ENCODE assay signal across 1 cellular context in genomic region chr6:88963139-88964090, GRCh38.
TF ChIP-seq lines count a peak whose summit lies in the region.

TSS of gene RNGTT (minus strand) at chr6:88963618. CDS start at chr6:88963409, 209 bp downstream.

TF ChIP-seq in HepG2, 621 proteins besides CTCF, POLR2A, EP300 and RAD21 (continued from another document and continues in another):
- peak; percentile 89 for TF ChIP-seq KAT7 (CRISPR knock-in tag; IDR thresholded peaks at IDR 0.05; ENCODE audit: borderline replicate concordance)
- 0 out of 2 replicates have a peak, but pooled peaks have one; percentile 79 for TF ChIP-seq ZNF839 (CRISPR knock-in tag; IDR thresholded peaks at IDR 0.05; ENCODE audit: borderline replicate concordance)
- TF ChIP-seq, protein P1, sequence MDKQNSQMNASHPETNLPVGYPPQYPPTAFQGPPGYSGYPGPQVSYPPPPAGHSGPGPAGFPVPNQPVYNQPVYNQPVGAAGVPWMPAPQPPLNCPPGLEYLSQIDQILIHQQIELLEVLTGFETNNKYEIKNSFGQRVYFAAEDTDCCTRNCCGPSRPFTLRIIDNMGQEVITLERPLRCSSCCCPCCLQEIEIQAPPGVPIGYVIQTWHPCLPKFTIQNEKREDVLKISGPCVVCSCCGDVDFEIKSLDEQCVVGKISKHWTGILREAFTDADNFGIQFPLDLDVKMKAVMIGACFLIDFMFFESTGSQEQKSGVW (CRISPR knock-in tag; IDR thresholded peaks at IDR 0.05; ENCODE audit: borderline replicate concordance) = no peak
- TF ChIP-seq WIZ (CRISPR knock-in tag; IDR thresholded peaks at IDR 0.05) = 0 out of 2 replicates have a peak, but pooled peaks have one; percentile 42
- no peak for TF ChIP-seq PTBP1 (IDR thresholded peaks at IDR 0.05; ENCODE audit: low read depth, low read length, poor library complexity, severe bottlenecking)
- no peak for TF ChIP-seq ZNF282 (IDR thresholded peaks at IDR 0.05; ENCODE audit: partially characterized antibody)
- TF ChIP-seq PCBP1 (IDR thresholded peaks at IDR 0.05; ENCODE audit: borderline replicate concordance, low read depth, low read length) = no peak
- no peak for TF ChIP-seq CC2D1A (CRISPR knock-in tag; IDR thresholded peaks at IDR 0.05)
- no peak for TF ChIP-seq AGO1 (IDR thresholded peaks at IDR 0.05; ENCODE audit: low read depth, low read length, poor library complexity, severe bottlenecking)
- TF ChIP-seq, protein P2, sequence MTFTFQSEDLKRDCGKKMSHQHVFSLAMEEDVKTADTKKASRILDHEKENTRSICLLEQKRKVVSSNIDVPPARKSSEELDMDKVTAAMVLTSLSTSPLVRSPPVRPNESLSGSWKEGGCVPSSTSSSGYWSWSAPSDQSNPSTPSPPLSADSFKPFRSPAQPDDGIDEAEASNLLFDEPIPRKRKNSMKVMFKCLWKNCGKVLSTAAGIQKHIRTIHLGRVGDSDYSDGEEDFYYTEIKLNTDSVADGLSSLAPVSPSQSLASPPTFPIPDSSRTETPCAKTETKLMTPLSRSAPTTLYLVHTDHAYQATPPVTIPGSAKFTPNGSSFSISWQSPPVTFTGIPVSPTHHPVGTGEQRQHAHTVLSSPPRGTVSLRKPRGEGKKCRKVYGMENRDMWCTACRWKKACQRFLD (CRISPR knock-in tag; IDR thresholded peaks at IDR 0.05; ENCODE audit: borderline replicate concordance) = no peak
- TF ChIP-seq IRF2 (CRISPR knock-in tag; IDR thresholded peaks at IDR 0.05) = peak; percentile 76
- no peak for TF ChIP-seq MLLT10 (CRISPR knock-in tag; IDR thresholded peaks at IDR 0.05)
- no peak for TF ChIP-seq ATF1 (CRISPR knock-in tag; IDR thresholded peaks at IDR 0.05)
- TF ChIP-seq PAWR (CRISPR knock-in tag; IDR thresholded peaks at IDR 0.05; ENCODE audit: borderline replicate concordance) = no peak
- TF ChIP-seq, protein P3, sequence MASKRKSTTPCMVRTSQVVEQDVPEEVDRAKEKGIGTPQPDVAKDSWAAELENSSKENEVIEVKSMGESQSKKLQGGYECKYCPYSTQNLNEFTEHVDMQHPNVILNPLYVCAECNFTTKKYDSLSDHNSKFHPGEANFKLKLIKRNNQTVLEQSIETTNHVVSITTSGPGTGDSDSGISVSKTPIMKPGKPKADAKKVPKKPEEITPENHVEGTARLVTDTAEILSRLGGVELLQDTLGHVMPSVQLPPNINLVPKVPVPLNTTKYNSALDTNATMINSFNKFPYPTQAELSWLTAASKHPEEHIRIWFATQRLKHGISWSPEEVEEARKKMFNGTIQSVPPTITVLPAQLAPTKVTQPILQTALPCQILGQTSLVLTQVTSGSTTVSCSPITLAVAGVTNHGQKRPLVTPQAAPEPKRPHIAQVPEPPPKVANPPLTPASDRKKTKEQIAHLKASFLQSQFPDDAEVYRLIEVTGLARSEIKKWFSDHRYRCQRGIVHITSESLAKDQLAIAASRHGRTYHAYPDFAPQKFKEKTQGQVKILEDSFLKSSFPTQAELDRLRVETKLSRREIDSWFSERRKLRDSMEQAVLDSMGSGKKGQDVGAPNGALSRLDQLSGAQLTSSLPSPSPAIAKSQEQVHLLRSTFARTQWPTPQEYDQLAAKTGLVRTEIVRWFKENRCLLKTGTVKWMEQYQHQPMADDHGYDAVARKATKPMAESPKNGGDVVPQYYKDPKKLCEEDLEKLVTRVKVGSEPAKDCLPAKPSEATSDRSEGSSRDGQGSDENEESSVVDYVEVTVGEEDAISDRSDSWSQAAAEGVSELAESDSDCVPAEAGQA (IDR thresholded peaks at IDR 0.05; ENCODE audit: low read depth) = no peak
- TF ChIP-seq, protein P3 (CRISPR knock-in tag; IDR thresholded peaks at IDR 0.05; ENCODE audit: borderline replicate concordance) = no peak
- no peak for TF ChIP-seq ZIK1 (CRISPR knock-in tag; IDR thresholded peaks at IDR 0.05; ENCODE audit: borderline replicate concordance, low read depth)
- no peak for TF ChIP-seq NR2F1 (CRISPR knock-in tag; IDR thresholded peaks at IDR 0.05)
- no peak for TF ChIP-seq TCF12 (IDR thresholded peaks at IDR 0.05)
- no peak for TF ChIP-seq TCF12 (CRISPR knock-in tag; IDR thresholded peaks at IDR 0.05)
- peak; percentile 53; the same call in 1 of the 2 replicates for TF ChIP-seq PITX1 (CRISPR knock-in tag; IDR thresholded peaks at IDR 0.05)
- peak; percentile 57 for TF ChIP-seq FOXJ3 (CRISPR knock-in tag; IDR thresholded peaks at IDR 0.05; ENCODE audit: borderline replicate concordance)
- TF ChIP-seq RARA (CRISPR knock-in tag; IDR thresholded peaks at IDR 0.05) = peak; percentile 47
- TF ChIP-seq ZNF746 (CRISPR knock-in tag; IDR thresholded peaks at IDR 0.05) = no peak; the same call in 1 of the 2 replicates
- TF ChIP-seq SALL2 (CRISPR knock-in tag; IDR thresholded peaks at IDR 0.05) = peak; percentile 39; the same call in 1 of the 2 replicates
- TF ChIP-seq ZNF580 (CRISPR knock-in tag; IDR thresholded peaks at IDR 0.05; ENCODE audit: borderline replicate concordance, low read depth) = peak; percentile 69; the same call in 1 of the 2 replicates
- TF ChIP-seq POLR2G (IDR thresholded peaks at IDR 0.05; ENCODE audit: low read depth, low read length) = peak; percentile 87
- no peak for TF ChIP-seq PRDM10 (CRISPR knock-in tag; IDR thresholded peaks at IDR 0.05; ENCODE audit: low read depth)
- no peak for TF ChIP-seq ZSCAN12 (CRISPR knock-in tag; IDR thresholded peaks at IDR 0.05)
- TF ChIP-seq NONO (IDR thresholded peaks at IDR 0.05) = no peak
- TF ChIP-seq NONO (CRISPR knock-in tag; conservative IDR thresholded peaks at IDR 0.05) = no peak; the same call in 1 of the 2 replicates
- TF ChIP-seq SIX4 (CRISPR knock-in tag; IDR thresholded peaks at IDR 0.05) = 0 out of 2 replicates have a peak, but pooled peaks have one; percentile 7
- TF ChIP-seq ZNF160 (CRISPR knock-in tag; IDR thresholded peaks at IDR 0.05) = peak; percentile 86; the same call in 1 of the 2 replicates
- no peak for TF ChIP-seq ZBTB40 (IDR thresholded peaks at IDR 0.05)
- no peak for TF ChIP-seq ZBTB40 (CRISPR knock-in tag; IDR thresholded peaks at IDR 0.05)
- TF ChIP-seq ZNF768 (CRISPR knock-in tag; IDR thresholded peaks at IDR 0.05) = peak; percentile 65
- TF ChIP-seq U2AF2 (IDR thresholded peaks at IDR 0.05; ENCODE audit: low read depth, low read length) = no peak
- no peak for TF ChIP-seq ZNF724P (CRISPR knock-in tag; IDR thresholded peaks at IDR 0.05; ENCODE audit: borderline replicate concordance)
- no peak for TF ChIP-seq ZNF326 (CRISPR knock-in tag; IDR thresholded peaks at IDR 0.05; ENCODE audit: borderline replicate concordance)
- TF ChIP-seq ZBTB26 (CRISPR knock-in tag; IDR thresholded peaks at IDR 0.05; ENCODE audit: borderline replicate concordance) = no peak
- TF ChIP-seq CBX5 (CRISPR knock-in tag; IDR thresholded peaks at IDR 0.05; ENCODE audit: borderline replicate concordance) = 0 out of 2 replicates have a peak, but pooled peaks have one; percentile 12
- TF ChIP-seq TAF1 (CRISPR knock-in tag; IDR thresholded peaks at IDR 0.05) = peak; percentile 67
